In the genomic region with DNA sequence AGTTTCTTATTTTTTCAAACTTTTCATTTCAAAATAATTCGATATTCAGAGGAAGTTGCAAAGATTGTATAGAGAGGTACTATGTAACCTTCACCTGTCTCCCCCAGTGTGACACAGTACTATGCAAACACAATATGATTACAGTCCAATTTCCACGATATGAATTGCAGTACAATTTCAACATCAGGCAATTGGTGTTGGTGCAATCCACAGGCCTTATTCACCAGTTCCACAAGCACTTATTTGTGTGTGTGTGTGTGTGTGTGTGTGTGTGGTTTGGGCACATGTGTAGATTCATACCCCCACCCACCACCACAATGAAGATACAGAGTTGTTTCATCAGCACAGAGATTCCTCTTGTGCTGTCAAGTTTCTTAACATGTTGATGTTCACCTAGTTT, we compare ENCODE assay signal across 28 cellular contexts.
"Had no signal": no experiment of that assay in that cellular context is flagged by ENCODE, and none has a peak within 500 bp of the region (broad histone marks: within the 10 kb centered on the region; RNA-seq: fewer than 3 reads in every experiment).

No MANE protein-coding gene starts in this region.

- H3K36me3 ChIP-seq: breast epithelium, SJCRH30, WERI-Rb-1 had no signal

- H3K4me3 Mint-ChIP-seq: activated CD4-positive, alpha-beta T cell treated with anti-CD3 and anti-CD28 coated beads, Interleukin-2, amount 10 ng/mL, durations not matched to agents 24 days and 14 days; activated CD8-positive, alpha-beta T cell treated with anti-CD3 and anti-CD28 coated beads for 36 hours; activated naive CD8-positive, alpha-beta T cell treated with anti-CD3 and anti-CD28 coated beads, Interleukin-2, amount 10 ng/mL, durations not matched to agents 7 days and 5 days; activated T-cell treated with anti-CD3 and anti-CD28 coated beads, Interleukin-2, amount 50 U/mL, for 72 hours; activated T-helper 17 cell treated with anti-CD3 and anti-CD28 coated beads, Interleukin-2, amount 50 U/mL, for 72 hours had no signal

- H3K9me3 ChIP-seq: body of pancreas, breast epithelium, SJCRH30 had no signal

- H3K4me3 ChIP-seq: body of pancreas, breast epithelium, PC-9, SJCRH30, SK-N-MC had no signal

- H3K27ac Mint-ChIP-seq: activated CD4-positive, alpha-beta T cell treated with anti-CD3 and anti-CD28 coated beads, Interleukin-2, amount 10 ng/mL, durations not matched to agents 24 days and 14 days; activated CD8-positive, alpha-beta T cell treated with anti-CD3 and anti-CD28 coated beads for 36 hours; activated naive CD8-positive, alpha-beta T cell treated with anti-CD3 and anti-CD28 coated beads, Interleukin-2, amount 10 ng/mL, durations not matched to agents 7 days and 5 days; activated T-cell treated with anti-CD3 and anti-CD28 coated beads, Interleukin-2, amount 50 U/mL, for 72 hours; activated T-helper 17 cell treated with anti-CD3 and anti-CD28 coated beads, Interleukin-2, amount 50 U/mL, for 72 hours had no signal

- H3K4me2 ChIP-seq: PC-9 had no signal

- H3K9me3 Mint-ChIP-seq: activated CD4-positive, alpha-beta T cell treated with anti-CD3 and anti-CD28 coated beads, Interleukin-2, amount 10 ng/mL, durations not matched to agents 24 days and 14 days; activated CD8-positive, alpha-beta T cell treated with anti-CD3 and anti-CD28 coated beads for 36 hours; activated naive CD8-positive, alpha-beta T cell treated with anti-CD3 and anti-CD28 coated beads, Interleukin-2, amount 10 ng/mL, durations not matched to agents 7 days and 5 days; activated T-cell treated with anti-CD3 and anti-CD28 coated beads, Interleukin-2, amount 50 U/mL, for 72 hours; activated T-helper 17 cell treated with anti-CD3 and anti-CD28 coated beads, Interleukin-2, amount 50 U/mL, for 72 hours had no signal

- H3K4me1 Mint-ChIP-seq: activated CD4-positive, alpha-beta T cell treated with anti-CD3 and anti-CD28 coated beads, Interleukin-2, amount 10 ng/mL, durations not matched to agents 24 days and 14 days; activated naive CD8-positive, alpha-beta T cell treated with anti-CD3 and anti-CD28 coated beads, Interleukin-2, amount 10 ng/mL, durations not matched to agents 7 days and 5 days; activated T-helper 17 cell treated with anti-CD3 and anti-CD28 coated beads, Interleukin-2, amount 50 U/mL, for 72 hours had no signal

- H2AFZ ChIP-seq: PC-9 had no signal

- H3K4me1 ChIP-seq: body of pancreas, breast epithelium, SJCRH30 had no signal

- H3K27me3 ChIP-seq: body of pancreas, breast epithelium, SJCRH30 had no signal

- DNase-seq: activated CD4-positive, alpha-beta T cell treated with anti-CD3 and anti-CD28 coated beads, Interleukin-2, amount 10 ng/mL, durations not matched to agents 24 days and 14 days; activated CD4-positive, alpha-beta T cell treated with anti-CD3 and anti-CD28 coated beads, Interleukin-2, amount 50 U/mL, for 4 hours; activated CD8-positive, alpha-beta T cell treated with anti-CD3 and anti-CD28 coated beads for 36 hours; activated effector memory CD4-positive, alpha-beta T cell treated with anti-CD3 and anti-CD28 coated beads, Interleukin-2, amount 50 U/mL, for 16 hours; activated naive CD4-positive, alpha-beta T cell; activated naive CD4-positive, alpha-beta T cell treated with anti-CD3 and anti-CD28 coated beads, Interleukin-2, amount 50 U/mL, for 16 hours; activated naive CD8-positive, alpha-beta T cell treated with anti-CD3 and anti-CD28 coated beads, Interleukin-2, amount 10 ng/mL, durations not matched to agents 7 days and 5 days; activated T-cell treated with anti-CD3 and anti-CD28 coated beads, Interleukin-2, amount 50 U/mL, for 1 hour; activated T-cell treated with anti-CD3 and anti-CD28 coated beads, Interleukin-2, amount 50 U/mL, for 72 hours; body of pancreas; MM.1S; MV-4-11; NCI-H1092; NCI-H1436 treated with DMSO at 0.1 percent for 48 hours; NCI-H1694 treated with DMSO at 0.1 percent for 48 hours; NCI-H2029; NCI-H345; NCI-H524 treated with DMSO at 0.1 percent for 48 hours; NK-92 treated with Interleukin-12 subunit alpha and Interleukin-12 subunit beta, amount 100 ng/mL, for 24 hours; PC-9; SJCRH30; T1000; WERI-Rb-1 had no signal

- ATAC-seq: activated CD8-positive, alpha-beta T cell treated with anti-CD3 and anti-CD28 coated beads for 36 hours; activated T-cell treated with anti-CD3 and anti-CD28 coated beads, Interleukin-2, amount 50 U/mL, for 72 hours; activated T-helper 17 cell treated with anti-CD3 and anti-CD28 coated beads, Interleukin-2, amount 50 U/mL, for 72 hours; body of pancreas; Right ventricle myocardium inferior had no signal

- H3K27ac ChIP-seq: body of pancreas, breast epithelium, PC-9, RWPE1, SJCRH30, WERI-Rb-1 had no signal

- H3K36me3 Mint-ChIP-seq: activated naive CD8-positive, alpha-beta T cell treated with anti-CD3 and anti-CD28 coated beads, Interleukin-2, amount 10 ng/mL, durations not matched to agents 7 days and 5 days had no signal
